1 cellular context compared by ENCODE assay signal in genomic region chr10:63434866-63435854, GRCh38.
TF ChIP-seq lines count a peak whose summit lies in the region.

No MANE protein-coding gene starts in this region.

TF ChIP-seq in A549, 52 proteins besides CTCF, POLR2A, EP300 and RAD21 (continued from another document):
- TF ChIP-seq, protein P1, sequence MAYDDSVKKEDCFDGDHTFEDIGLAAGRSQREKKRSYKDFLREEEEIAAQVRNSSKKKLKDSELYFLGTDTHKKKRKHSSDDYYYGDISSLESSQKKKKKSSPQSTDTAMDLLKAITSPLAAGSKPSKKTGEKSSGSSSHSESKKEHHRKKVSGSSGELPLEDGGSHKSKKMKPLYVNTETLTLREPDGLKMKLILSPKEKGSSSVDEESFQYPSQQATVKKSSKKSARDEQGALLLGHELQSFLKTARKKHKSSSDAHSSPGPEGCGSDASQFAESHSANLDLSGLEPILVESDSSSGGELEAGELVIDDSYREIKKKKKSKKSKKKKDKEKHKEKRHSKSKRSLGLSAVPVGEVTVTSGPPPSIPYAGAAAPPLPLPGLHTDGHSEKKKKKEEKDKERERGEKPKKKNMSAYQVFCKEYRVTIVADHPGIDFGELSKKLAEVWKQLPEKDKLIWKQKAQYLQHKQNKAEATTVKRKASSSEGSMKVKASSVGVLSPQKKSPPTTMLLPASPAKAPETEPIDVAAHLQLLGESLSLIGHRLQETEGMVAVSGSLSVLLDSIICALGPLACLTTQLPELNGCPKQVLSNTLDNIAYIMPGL (CRISPR knock-in tag; IDR thresholded peaks at IDR 0.05; ENCODE audit: borderline replicate concordance): no peak
- TF ChIP-seq JUNB (IDR thresholded peaks at IDR 0.05): no peak
- TF ChIP-seq ESRRA (IDR thresholded peaks at IDR 0.05; ENCODE audit: borderline replicate concordance, low read length): no peak
